ENCODE assay signal across 9 cellular contexts in genomic region chr6:141326426-141326825, GRCh38.
DNase-seq lines count a peak whose midpoint lies in the region; ATAC-seq and TF ChIP-seq lines count a peak whose summit lies in the region.
"Had no signal": no experiment of that assay in that cellular context is flagged by ENCODE, and none has a peak within 500 bp of the region (broad histone marks: within the 10 kb centered on the region; RNA-seq: fewer than 3 reads in every experiment).

No MANE protein-coding gene starts in this region.

- CTCF ChIA-PET in CD4-positive, alpha-beta T cell (lab: Charles Lee): no interaction called here

- no peaks in the 10 kb centered on the region for H3K27me3 Mint-ChIP-seq in CD4-positive, alpha-beta T cell
- H3K27me3 Mint-ChIP-seq in nephron progenitor cell (ENCODE audit: low read depth, poor library complexity): no peaks in the 10 kb centered on the region

- POLR2A ChIA-PET in CD4-positive, alpha-beta T cell (lab: Charles Lee): no interaction called here

- no peaks in the 10 kb centered on the region for H3K9me3 ChIP-seq in CD4-positive, alpha-beta T cell (ENCODE audit: control insufficient read depth, low read length)

- H3K4me3 Mint-ChIP-seq in CD4-positive, alpha-beta T cell: no peak overlapping the region
- no peak overlapping the region for H3K4me3 Mint-ChIP-seq in nephron progenitor cell
- H3K4me3 Mint-ChIP-seq: nephron had no signal

- H3K9me3 Mint-ChIP-seq in CD4-positive, alpha-beta T cell: no peaks in the 10 kb centered on the region
- H3K9me3 Mint-ChIP-seq in nephron progenitor cell: no peaks in the 10 kb centered on the region

- H3K27me3 ChIP-seq in CD4-positive, alpha-beta T cell (ENCODE audit: control insufficient read depth, insufficient read depth, low read length): no peaks in the 10 kb centered on the region

- TF ChIP-seq CTCF in CD4-positive, alpha-beta T cell (IDR thresholded peaks at IDR 0.05): no peak
- TF ChIP-seq CTCF in epithelial cell of esophagus (IDR thresholded peaks at IDR 0.05; ENCODE audit: insufficient read depth, low read depth, low read length, missing control alignments) (no peak), nephron progenitor cell (IDR thresholded peaks at IDR 0.05) (no peak)

- H3K27ac Mint-ChIP-seq in CD4-positive, alpha-beta T cell: no peak overlapping the region
- H3K27ac Mint-ChIP-seq in nephron progenitor cell: no peak overlapping the region
- H3K27ac Mint-ChIP-seq: nephron had no signal

- no peaks in the 10 kb centered on the region for H3K36me3 Mint-ChIP-seq in CD4-positive, alpha-beta T cell (ENCODE audit: low read depth)
- no peaks in the 10 kb centered on the region for H3K36me3 Mint-ChIP-seq in nephron progenitor cell (ENCODE audit: low read depth)

- no peak overlapping the region for H3K27ac ChIP-seq in CD4-positive, alpha-beta T cell (ENCODE audit: low read depth, low read length)

- peak; percentile 92 for ATAC-seq in CD4-positive, alpha-beta T cell (ENCODE audit: poor library complexity)
- peak; percentile 58 for ATAC-seq in HG02852 (IDR thresholded peaks at IDR 0.05; ENCODE audit: unreplicated experiment)
- ATAC-seq in sciatic nerve: peak; percentile 93
- no peak for ATAC-seq in HG02678 (IDR thresholded peaks at IDR 0.05; ENCODE audit: unreplicated experiment)

- DNase-seq in CD4-positive, alpha-beta T cell: peak in 7 of 10 experiments; percentile 1 to 17 (median 8)
- DNase-seq in T-helper 22 cell (ENCODE audit: low read depth) (peak; percentile 27), epithelial cell of esophagus (ENCODE audit: low read depth) (peak; percentile 99), sciatic nerve (ENCODE audit: low spot score) (no peak), NCI-H526 treated with DMSO at 0.1 percent for 48 hours (lab: John Stamatoyannopoulos, UW) (no peak), nephron progenitor cell (no peak)

- H3K4me1 Mint-ChIP-seq in CD4-positive, alpha-beta T cell (ENCODE audit: low read depth): no peaks in the 10 kb centered on the region
- no peaks in the 10 kb centered on the region for H3K4me1 Mint-ChIP-seq in nephron progenitor cell
- H3K4me1 Mint-ChIP-seq: nephron had no signal

- H3K4me3 ChIP-seq in epithelial cell of esophagus (ENCODE audit: low read length): peak overlapping the region; percentile 20

- intact Hi-C loops in CD4-positive, alpha-beta T cell (cut with DNase I, micrococcal nuclease): no loop called here
- intact Hi-C loops in sciatic nerve (cut with DNase I): no loop called here

Comparison
In these comparisons a context has a peak if more than half of its experiments do, and no peak if none do; other contexts are left out.
1. DNase-seq: peak in CD4-positive, alpha-beta T cell (7 of 10), T-helper 22 cell (single experiment) and epithelial cell of esophagus (single experiment); none in sciatic nerve (single experiment), NCI-H526 treated with DMSO at 0.1 percent for 48 hours (single experiment) and nephron progenitor cell (single experiment).